ENCODE assay signal across 24 cellular contexts in genomic region chr6:16930432-16930831, GRCh38.
"Had no signal": no experiment of that assay in that cellular context is flagged by ENCODE, and none has a peak within 500 bp of the region (broad histone marks: within the 10 kb centered on the region; RNA-seq: fewer than 3 reads in every experiment).

No MANE protein-coding gene starts in this region.

- H3K4me3 ChIP-seq: dorsolateral prefrontal cortex, heart right ventricle, left lung, psoas muscle, skin epidermis, thoracic aorta, transverse colon, vagina had no signal

- H3K36me3 Mint-ChIP-seq: naive thymus-derived CD8-positive, alpha-beta T cell; stimulated activated naive B cell treated with anti-CD40 and anti-IgM and Interleukin-4, amounts not matched to agents 10 μg/mL and 1 μg/mL and 100 μg/mL, for 72 hours had no signal

- H3K27ac ChIP-seq: dorsolateral prefrontal cortex, epithelial cell of prostate, heart right ventricle, psoas muscle, thoracic aorta, transverse colon, vagina had no signal

- H3K9me3 ChIP-seq: left lung, psoas muscle, thoracic aorta, transverse colon, vagina had no signal

- ATAC-seq: heart right ventricle; naive thymus-derived CD8-positive, alpha-beta T cell; right cardiac atrium; stimulated activated naive B cell treated with anti-CD40 and anti-IgM and Interleukin-4, amounts not matched to agents 10 μg/mL and 1 μg/mL and 100 μg/mL, for 72 hours had no signal

- H3K9me3 Mint-ChIP-seq: nephron progenitor cell; stimulated activated naive B cell treated with anti-CD40 and anti-IgM and Interleukin-4, amounts not matched to agents 10 μg/mL and 1 μg/mL and 100 μg/mL, for 72 hours had no signal

- H3K4me3 Mint-ChIP-seq: naive thymus-derived CD8-positive, alpha-beta T cell; nephron progenitor cell; stimulated activated naive B cell treated with anti-CD40 and anti-IgM and Interleukin-4, amounts not matched to agents 10 μg/mL and 1 μg/mL and 100 μg/mL, for 72 hours; stimulated activated naive CD8-positive, alpha-beta T cell treated with anti-CD3 and anti-CD28 coated beads, Interleukin-15, Interleukin-2, amounts not matched to agents 100 ng/mL and 50 ng/mL, for 24 hours had no signal

- H3K27me3 ChIP-seq: dorsolateral prefrontal cortex, left lung, transverse colon, vagina had no signal

- H3K4me1 Mint-ChIP-seq: naive thymus-derived CD8-positive, alpha-beta T cell; nephron progenitor cell; stimulated activated naive B cell treated with anti-CD40 and anti-IgM and Interleukin-4, amounts not matched to agents 10 μg/mL and 1 μg/mL and 100 μg/mL, for 72 hours had no signal

- DNase-seq: dorsolateral prefrontal cortex; effector CD4-positive, alpha-beta T cell; glutamatergic neuron; heart right ventricle; hippocampal formation; left cardiac atrium; left lung; mesendoderm; midbrain; naive thymus-derived CD8-positive, alpha-beta T cell; nephron progenitor cell; nucleus accumbens; posterior cingulate gyrus; psoas muscle; right cardiac atrium; stimulated activated CD4-positive, alpha-beta T cell treated with anti-CD3 and anti-CD28 coated beads, Interleukin-15, amount 100 ng/mL, for 24 hours; stimulated activated CD4-positive, alpha-beta T cell treated with anti-CD3 and anti-CD28 coated beads, Interleukin-2, amount 100 ng/mL, for 48 hours; stimulated activated naive B cell treated with anti-CD40 and anti-IgM and Interleukin-4, amounts not matched to agents 10 μg/mL and 1 μg/mL and 100 μg/mL, for 72 hours; transverse colon had no signal

- H3K36me3 ChIP-seq: heart right ventricle, left lung, thoracic aorta, transverse colon, vagina had no signal

- H3K27ac Mint-ChIP-seq: naive thymus-derived CD8-positive, alpha-beta T cell; nephron progenitor cell; stimulated activated naive B cell treated with anti-CD40 and anti-IgM and Interleukin-4, amounts not matched to agents 10 μg/mL and 1 μg/mL and 100 μg/mL, for 72 hours; stimulated activated naive CD8-positive, alpha-beta T cell treated with anti-CD3 and anti-CD28 coated beads, Interleukin-15, Interleukin-2, amounts not matched to agents 100 ng/mL and 50 ng/mL, for 24 hours had no signal

- H3K4me1 ChIP-seq: heart right ventricle, left lung, psoas muscle, transverse colon had no signal
